Comparison of ENCODE assay signal across 1 cellular context in genomic region chr12:106773945-106774807, GRCh38.
A peak's percentile ranks its signal among the peaks of the same experiment; 100 is the strongest.
TF ChIP-seq lines count a peak whose summit lies in the region.

Gene RIC8B, plus strand, starts transcription at chr12:106774682. Its CDS starts 64 bp downstream, at chr12:106774746.

TF ChIP-seq in HepG2, 621 proteins besides CTCF, POLR2A, EP300 and RAD21 (continued from another document and continues in another):
- TF ChIP-seq, protein P1, sequence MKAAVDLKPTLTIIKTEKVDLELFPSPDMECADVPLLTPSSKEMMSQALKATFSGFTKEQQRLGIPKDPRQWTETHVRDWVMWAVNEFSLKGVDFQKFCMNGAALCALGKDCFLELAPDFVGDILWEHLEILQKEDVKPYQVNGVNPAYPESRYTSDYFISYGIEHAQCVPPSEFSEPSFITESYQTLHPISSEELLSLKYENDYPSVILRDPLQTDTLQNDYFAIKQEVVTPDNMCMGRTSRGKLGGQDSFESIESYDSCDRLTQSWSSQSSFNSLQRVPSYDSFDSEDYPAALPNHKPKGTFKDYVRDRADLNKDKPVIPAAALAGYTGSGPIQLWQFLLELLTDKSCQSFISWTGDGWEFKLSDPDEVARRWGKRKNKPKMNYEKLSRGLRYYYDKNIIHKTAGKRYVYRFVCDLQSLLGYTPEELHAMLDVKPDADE (CRISPR knock-in tag; IDR thresholded peaks at IDR 0.05), result no peak
- peak; percentile 15; the same call in 1 of the 2 replicates for TF ChIP-seq ZSCAN29 (CRISPR knock-in tag; conservative IDR thresholded peaks at IDR 0.05)
- peak; percentile 19; the same call in 1 of the 2 replicates for TF ChIP-seq ZNF205 (CRISPR knock-in tag; IDR thresholded peaks at IDR 0.05)
- TF ChIP-seq, protein P2, sequence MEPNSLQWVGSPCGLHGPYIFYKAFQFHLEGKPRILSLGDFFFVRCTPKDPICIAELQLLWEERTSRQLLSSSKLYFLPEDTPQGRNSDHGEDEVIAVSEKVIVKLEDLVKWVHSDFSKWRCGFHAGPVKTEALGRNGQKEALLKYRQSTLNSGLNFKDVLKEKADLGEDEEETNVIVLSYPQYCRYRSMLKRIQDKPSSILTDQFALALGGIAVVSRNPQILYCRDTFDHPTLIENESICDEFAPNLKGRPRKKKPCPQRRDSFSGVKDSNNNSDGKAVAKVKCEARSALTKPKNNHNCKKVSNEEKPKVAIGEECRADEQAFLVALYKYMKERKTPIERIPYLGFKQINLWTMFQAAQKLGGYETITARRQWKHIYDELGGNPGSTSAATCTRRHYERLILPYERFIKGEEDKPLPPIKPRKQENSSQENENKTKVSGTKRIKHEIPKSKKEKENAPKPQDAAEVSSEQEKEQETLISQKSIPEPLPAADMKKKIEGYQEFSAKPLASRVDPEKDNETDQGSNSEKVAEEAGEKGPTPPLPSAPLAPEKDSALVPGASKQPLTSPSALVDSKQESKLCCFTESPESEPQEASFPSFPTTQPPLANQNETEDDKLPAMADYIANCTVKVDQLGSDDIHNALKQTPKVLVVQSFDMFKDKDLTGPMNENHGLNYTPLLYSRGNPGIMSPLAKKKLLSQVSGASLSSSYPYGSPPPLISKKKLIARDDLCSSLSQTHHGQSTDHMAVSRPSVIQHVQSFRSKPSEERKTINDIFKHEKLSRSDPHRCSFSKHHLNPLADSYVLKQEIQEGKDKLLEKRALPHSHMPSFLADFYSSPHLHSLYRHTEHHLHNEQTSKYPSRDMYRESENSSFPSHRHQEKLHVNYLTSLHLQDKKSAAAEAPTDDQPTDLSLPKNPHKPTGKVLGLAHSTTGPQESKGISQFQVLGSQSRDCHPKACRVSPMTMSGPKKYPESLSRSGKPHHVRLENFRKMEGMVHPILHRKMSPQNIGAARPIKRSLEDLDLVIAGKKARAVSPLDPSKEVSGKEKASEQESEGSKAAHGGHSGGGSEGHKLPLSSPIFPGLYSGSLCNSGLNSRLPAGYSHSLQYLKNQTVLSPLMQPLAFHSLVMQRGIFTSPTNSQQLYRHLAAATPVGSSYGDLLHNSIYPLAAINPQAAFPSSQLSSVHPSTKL (CRISPR knock-in tag; IDR thresholded peaks at IDR 0.05), result no peak; the same call in 1 of the 2 replicates
- peak; percentile 52 for TF ChIP-seq ZNF589 (CRISPR knock-in tag; conservative IDR thresholded peaks at IDR 0.05)
- peak; percentile 97 for TF ChIP-seq HNRNPK (IDR thresholded peaks at IDR 0.05; ENCODE audit: low read depth, low read length, poor library complexity, severe bottlenecking)
- peak; percentile 74; the same call in 1 of the 2 replicates for TF ChIP-seq ZNF142 (CRISPR knock-in tag; IDR thresholded peaks at IDR 0.05)
- no peak for TF ChIP-seq NCOA1 (CRISPR knock-in tag; IDR thresholded peaks at IDR 0.05)
- TF ChIP-seq ZNF7 (CRISPR knock-in tag; IDR thresholded peaks at IDR 0.05), result no peak
- no peak; the same call in 1 of the 2 replicates for TF ChIP-seq SMYD3 (CRISPR knock-in tag; IDR thresholded peaks at IDR 0.05)
- no peak for TF ChIP-seq ZFP82 (CRISPR knock-in tag; IDR thresholded peaks at IDR 0.05; ENCODE audit: borderline replicate concordance)
- no peak for TF ChIP-seq PAX8 (CRISPR knock-in tag; IDR thresholded peaks at IDR 0.05; ENCODE audit: borderline replicate concordance)
- peak; percentile 2 for TF ChIP-seq ZNF605 (CRISPR knock-in tag; IDR thresholded peaks at IDR 0.05)
- 0 out of 2 replicates have a peak, but pooled peaks have one; percentile 38 for TF ChIP-seq KLF11 (CRISPR knock-in tag; IDR thresholded peaks at IDR 0.05)
- peak; percentile 73 for TF ChIP-seq NR0B2 (CRISPR knock-in tag; IDR thresholded peaks at IDR 0.05)
- peak; percentile 29; the same call in 1 of the 2 replicates for TF ChIP-seq TSC22D2 (CRISPR knock-in tag; IDR thresholded peaks at IDR 0.05; ENCODE audit: borderline replicate concordance)
- TF ChIP-seq NR3C1 (CRISPR knock-in tag; IDR thresholded peaks at IDR 0.05), result no peak
- TF ChIP-seq, protein P3, sequence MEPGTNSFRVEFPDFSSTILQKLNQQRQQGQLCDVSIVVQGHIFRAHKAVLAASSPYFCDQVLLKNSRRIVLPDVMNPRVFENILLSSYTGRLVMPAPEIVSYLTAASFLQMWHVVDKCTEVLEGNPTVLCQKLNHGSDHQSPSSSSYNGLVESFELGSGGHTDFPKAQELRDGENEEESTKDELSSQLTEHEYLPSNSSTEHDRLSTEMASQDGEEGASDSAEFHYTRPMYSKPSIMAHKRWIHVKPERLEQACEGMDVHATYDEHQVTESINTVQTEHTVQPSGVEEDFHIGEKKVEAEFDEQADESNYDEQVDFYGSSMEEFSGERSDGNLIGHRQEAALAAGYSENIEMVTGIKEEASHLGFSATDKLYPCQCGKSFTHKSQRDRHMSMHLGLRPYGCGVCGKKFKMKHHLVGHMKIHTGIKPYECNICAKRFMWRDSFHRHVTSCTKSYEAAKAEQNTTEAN (CRISPR knock-in tag; conservative IDR thresholded peaks at IDR 0.05), result peak; percentile 69
- no peak for TF ChIP-seq FOXK2 (IDR thresholded peaks at IDR 0.05)
- TF ChIP-seq CAMTA2 (CRISPR knock-in tag; IDR thresholded peaks at IDR 0.05; ENCODE audit: borderline replicate concordance), result 0 out of 2 replicates have a peak, but pooled peaks have one; percentile 75
- TF ChIP-seq NONO (IDR thresholded peaks at IDR 0.05), result no peak
- TF ChIP-seq NONO (CRISPR knock-in tag; conservative IDR thresholded peaks at IDR 0.05), result peak; percentile 70; the same call in 1 of the 2 replicates
- 0 out of 2 replicates have a peak, but pooled peaks have one; percentile 30 for TF ChIP-seq HNRNPUL1 (IDR thresholded peaks at IDR 0.05; ENCODE audit: low read depth, low read length)
- peak; percentile 49; the same call in 1 of the 2 replicates for TF ChIP-seq ZNF792 (CRISPR knock-in tag; IDR thresholded peaks at IDR 0.05)
- no peak for TF ChIP-seq SETDB1 (CRISPR knock-in tag; IDR thresholded peaks at IDR 0.05; ENCODE audit: borderline replicate concordance)
- TF ChIP-seq ZNF768 (CRISPR knock-in tag; IDR thresholded peaks at IDR 0.05), result peak; percentile 67
- TF ChIP-seq PHB2 (IDR thresholded peaks at IDR 0.05; ENCODE audit: partially characterized antibody), result no peak
- no peak for TF ChIP-seq ZNF749 (CRISPR knock-in tag; IDR thresholded peaks at IDR 0.05; ENCODE audit: borderline replicate concordance)
- TF ChIP-seq NFE2L1 (CRISPR knock-in tag; IDR thresholded peaks at IDR 0.05; ENCODE audit: borderline replicate concordance), result no peak
- no peak for TF ChIP-seq PHF5A (CRISPR knock-in tag; IDR thresholded peaks at IDR 0.05; ENCODE audit: low read depth, unreplicated experiment)
- no peak for TF ChIP-seq ZBTB1 (CRISPR knock-in tag; IDR thresholded peaks at IDR 0.05; ENCODE audit: borderline replicate concordance)
- TF ChIP-seq BHLHE40 (IDR thresholded peaks at IDR 0.05; ENCODE audit: low read length), result no peak
- TF ChIP-seq SP5 (CRISPR knock-in tag; IDR thresholded peaks at IDR 0.05; ENCODE audit: borderline replicate concordance, low read depth), result peak; percentile 42; the same call in 1 of the 2 replicates
- no peak for TF ChIP-seq SYNCRIP (IDR thresholded peaks at IDR 0.05; ENCODE audit: insufficient read depth, low read depth, low read length)
- no peak for TF ChIP-seq ZNF484 (CRISPR knock-in tag; IDR thresholded peaks at IDR 0.05; ENCODE audit: borderline replicate concordance, low read depth)
- TF ChIP-seq ZNF776 (CRISPR knock-in tag; IDR thresholded peaks at IDR 0.05), result no peak; the same call in 1 of the 2 replicates
- no peak for TF ChIP-seq ZNF17 (CRISPR knock-in tag; IDR thresholded peaks at IDR 0.05)
- no peak for TF ChIP-seq HNF4A (CRISPR knock-in tag; IDR thresholded peaks at IDR 0.05)
- peak; percentile 70; the same call in 1 of the 2 replicates for TF ChIP-seq MXD1 (CRISPR knock-in tag; IDR thresholded peaks at IDR 0.05)
- no peak for TF ChIP-seq JARID2 (CRISPR knock-in tag; IDR thresholded peaks at IDR 0.05; ENCODE audit: insufficient replicate concordance)
- TF ChIP-seq ZBTB37 (CRISPR knock-in tag; IDR thresholded peaks at IDR 0.05), result no peak
- TF ChIP-seq MAFK (conservative IDR thresholded peaks at IDR 0.05 in 1 of 2, IDR thresholded peaks at IDR 0.05 in 1 of 2; ENCODE audit: low read length in 2 of 2), result no peak
- TF ChIP-seq KDM6A (CRISPR knock-in tag; IDR thresholded peaks at IDR 0.05; ENCODE audit: low read depth), result no peak
- no peak for TF ChIP-seq TERF1 (CRISPR knock-in tag; IDR thresholded peaks at IDR 0.05)
- TF ChIP-seq SRF (IDR thresholded peaks at IDR 0.05; ENCODE audit: low read depth, low read length), result no peak; the same call in 1 of the 2 replicates
- 0 out of 2 replicates have a peak, but pooled peaks have one; percentile 13 for TF ChIP-seq ZNF552 (CRISPR knock-in tag; IDR thresholded peaks at IDR 0.05; ENCODE audit: borderline replicate concordance)
- TF ChIP-seq, protein P4, sequence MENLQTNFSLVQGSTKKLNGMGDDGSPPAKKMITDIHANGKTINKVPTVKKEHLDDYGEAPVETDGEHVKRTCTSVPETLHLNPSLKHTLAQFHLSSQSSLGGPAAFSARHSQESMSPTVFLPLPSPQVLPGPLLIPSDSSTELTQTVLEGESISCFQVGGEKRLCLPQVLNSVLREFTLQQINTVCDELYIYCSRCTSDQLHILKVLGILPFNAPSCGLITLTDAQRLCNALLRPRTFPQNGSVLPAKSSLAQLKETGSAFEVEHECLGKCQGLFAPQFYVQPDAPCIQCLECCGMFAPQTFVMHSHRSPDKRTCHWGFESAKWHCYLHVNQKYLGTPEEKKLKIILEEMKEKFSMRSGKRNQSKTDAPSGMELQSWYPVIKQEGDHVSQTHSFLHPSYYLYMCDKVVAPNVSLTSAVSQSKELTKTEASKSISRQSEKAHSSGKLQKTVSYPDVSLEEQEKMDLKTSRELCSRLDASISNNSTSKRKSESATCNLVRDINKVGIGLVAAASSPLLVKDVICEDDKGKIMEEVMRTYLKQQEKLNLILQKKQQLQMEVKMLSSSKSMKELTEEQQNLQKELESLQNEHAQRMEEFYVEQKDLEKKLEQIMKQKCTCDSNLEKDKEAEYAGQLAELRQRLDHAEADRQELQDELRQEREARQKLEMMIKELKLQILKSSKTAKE (CRISPR knock-in tag; IDR thresholded peaks at IDR 0.05; ENCODE audit: borderline replicate concordance), result no peak
- TF ChIP-seq CBX1 (IDR thresholded peaks at IDR 0.05; ENCODE audit: low read depth), result no peak
- peak; percentile 85 for TF ChIP-seq KDM2A (CRISPR knock-in tag; IDR thresholded peaks at IDR 0.05; ENCODE audit: borderline replicate concordance, low read depth)
- TF ChIP-seq ZNF678 (CRISPR knock-in tag; IDR thresholded peaks at IDR 0.05), result no peak
